1 cellular context compared by ENCODE assay signal in the genomic region with DNA sequence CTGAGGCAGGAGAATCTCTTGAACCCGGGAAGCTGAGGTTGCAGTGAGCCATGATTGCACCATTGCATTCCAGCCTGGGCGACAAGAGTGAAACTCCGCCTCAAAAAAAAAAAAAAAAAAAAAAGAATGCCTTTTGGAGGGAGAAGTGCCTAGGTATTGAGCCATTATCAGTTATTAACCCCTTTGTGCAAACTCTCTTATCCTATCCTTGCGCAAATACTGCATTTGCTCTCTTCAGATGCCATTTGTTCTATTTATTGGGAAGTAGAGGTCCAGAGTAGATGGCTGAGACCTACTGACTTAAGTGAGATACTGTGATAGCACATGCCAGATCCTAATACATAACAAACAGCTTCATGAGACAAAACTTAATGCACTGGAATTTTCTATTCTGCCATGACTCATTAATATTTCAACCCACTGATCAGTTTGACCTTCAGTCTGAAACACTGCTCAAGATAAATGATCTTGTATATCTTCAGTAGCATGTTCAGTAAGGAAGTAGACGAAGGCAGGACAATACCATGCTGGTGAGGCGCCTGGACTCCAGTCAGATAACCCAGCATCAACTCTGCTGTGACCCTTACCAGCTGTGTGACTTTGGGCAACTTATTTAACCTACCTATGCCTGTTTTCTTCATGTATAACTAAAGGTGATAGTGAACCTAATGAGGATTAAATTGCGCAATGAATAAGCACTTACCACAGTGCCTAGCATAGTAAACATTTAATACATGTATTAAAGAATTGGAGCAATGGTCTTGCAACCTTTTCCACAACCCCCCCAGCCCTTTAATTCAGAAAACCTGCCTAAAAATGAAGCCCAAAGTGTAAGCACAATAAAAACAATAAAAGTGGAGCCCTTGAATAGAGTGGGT.
TF ChIP-seq lines count a peak whose summit lies in the region.

No MANE protein-coding gene starts in this region.

TF ChIP-seq in liver, 16 proteins besides CTCF, POLR2A, EP300 and RAD21 (continued from another document):
- TF ChIP-seq, protein P1, sequence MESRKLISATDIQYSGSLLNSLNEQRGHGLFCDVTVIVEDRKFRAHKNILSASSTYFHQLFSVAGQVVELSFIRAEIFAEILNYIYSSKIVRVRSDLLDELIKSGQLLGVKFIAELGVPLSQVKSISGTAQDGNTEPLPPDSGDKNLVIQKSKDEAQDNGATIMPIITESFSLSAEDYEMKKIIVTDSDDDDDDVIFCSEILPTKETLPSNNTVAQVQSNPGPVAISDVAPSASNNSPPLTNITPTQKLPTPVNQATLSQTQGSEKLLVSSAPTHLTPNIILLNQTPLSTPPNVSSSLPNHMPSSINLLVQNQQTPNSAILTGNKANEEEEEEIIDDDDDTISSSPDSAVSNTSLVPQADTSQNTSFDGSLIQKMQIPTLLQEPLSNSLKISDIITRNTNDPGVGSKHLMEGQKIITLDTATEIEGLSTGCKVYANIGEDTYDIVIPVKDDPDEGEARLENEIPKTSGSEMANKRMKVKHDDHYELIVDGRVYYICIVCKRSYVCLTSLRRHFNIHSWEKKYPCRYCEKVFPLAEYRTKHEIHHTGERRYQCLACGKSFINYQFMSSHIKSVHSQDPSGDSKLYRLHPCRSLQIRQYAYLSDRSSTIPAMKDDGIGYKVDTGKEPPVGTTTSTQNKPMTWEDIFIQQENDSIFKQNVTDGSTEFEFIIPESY (IDR thresholded peaks at IDR 0.05) = no peak
- TF ChIP-seq, protein P2, sequence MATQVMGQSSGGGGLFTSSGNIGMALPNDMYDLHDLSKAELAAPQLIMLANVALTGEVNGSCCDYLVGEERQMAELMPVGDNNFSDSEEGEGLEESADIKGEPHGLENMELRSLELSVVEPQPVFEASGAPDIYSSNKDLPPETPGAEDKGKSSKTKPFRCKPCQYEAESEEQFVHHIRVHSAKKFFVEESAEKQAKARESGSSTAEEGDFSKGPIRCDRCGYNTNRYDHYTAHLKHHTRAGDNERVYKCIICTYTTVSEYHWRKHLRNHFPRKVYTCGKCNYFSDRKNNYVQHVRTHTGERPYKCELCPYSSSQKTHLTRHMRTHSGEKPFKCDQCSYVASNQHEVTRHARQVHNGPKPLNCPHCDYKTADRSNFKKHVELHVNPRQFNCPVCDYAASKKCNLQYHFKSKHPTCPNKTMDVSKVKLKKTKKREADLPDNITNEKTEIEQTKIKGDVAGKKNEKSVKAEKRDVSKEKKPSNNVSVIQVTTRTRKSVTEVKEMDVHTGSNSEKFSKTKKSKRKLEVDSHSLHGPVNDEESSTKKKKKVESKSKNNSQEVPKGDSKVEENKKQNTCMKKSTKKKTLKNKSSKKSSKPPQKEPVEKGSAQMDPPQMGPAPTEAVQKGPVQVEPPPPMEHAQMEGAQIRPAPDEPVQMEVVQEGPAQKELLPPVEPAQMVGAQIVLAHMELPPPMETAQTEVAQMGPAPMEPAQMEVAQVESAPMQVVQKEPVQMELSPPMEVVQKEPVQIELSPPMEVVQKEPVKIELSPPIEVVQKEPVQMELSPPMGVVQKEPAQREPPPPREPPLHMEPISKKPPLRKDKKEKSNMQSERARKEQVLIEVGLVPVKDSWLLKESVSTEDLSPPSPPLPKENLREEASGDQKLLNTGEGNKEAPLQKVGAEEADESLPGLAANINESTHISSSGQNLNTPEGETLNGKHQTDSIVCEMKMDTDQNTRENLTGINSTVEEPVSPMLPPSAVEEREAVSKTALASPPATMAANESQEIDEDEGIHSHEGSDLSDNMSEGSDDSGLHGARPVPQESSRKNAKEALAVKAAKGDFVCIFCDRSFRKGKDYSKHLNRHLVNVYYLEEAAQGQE (IDR thresholded peaks at IDR 0.05) = no peak
- TF ChIP-seq NR2F2 (IDR thresholded peaks at IDR 0.05) (no peak), SP1 (IDR thresholded peaks at IDR 0.05) (no peak)
